8 cellular contexts compared by ENCODE assay signal in the genomic region with DNA sequence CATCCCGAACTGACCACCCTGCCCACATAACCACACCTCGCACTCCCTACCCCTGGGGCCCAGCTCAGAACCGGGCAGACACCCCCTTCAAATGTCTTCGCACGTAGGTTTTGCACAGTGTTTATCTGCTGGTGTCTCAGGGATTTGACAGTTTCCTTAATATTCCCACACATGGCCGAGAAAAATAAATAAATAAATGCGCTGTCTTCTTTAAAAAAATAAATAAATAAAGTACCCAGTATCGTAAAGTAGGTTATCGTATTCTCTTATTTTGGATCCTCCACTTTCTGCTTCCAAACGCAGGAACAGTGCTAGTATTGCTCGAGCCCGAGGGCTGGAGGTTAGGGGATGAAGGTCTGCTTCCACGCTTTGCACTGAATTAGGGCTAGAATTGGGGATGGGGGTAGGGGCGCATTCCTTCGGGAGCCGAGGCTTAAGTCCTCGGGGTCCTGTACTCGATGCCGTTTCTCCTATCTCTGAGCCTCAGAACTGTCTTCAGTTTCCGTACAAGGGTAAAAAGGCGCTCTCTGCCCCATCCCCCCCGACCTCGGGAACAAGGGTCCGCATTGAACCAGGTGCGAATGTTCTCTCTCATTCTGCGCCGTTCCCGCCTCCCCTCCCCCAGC. TPM values are rescaled to one million over a fixed set of nuclear protein-coding genes. Genes with fewer than 3 reads are reported as not detected.
A peak's percentile ranks its signal among the peaks of the same experiment; 100 is the strongest.
DNase-seq lines count a peak whose midpoint lies in the region; ATAC-seq, FAIRE-seq and TF ChIP-seq lines count a peak whose summit lies in the region.

No MANE protein-coding gene starts in this region.

- DNase-seq in GM10266 (ENCODE audit: extremely low spot score) (peak; percentile 58), kidney (no peak), stomach (no peak), midbrain (lab: John Stamatoyannopoulos, UW) (no peak)
- no peak for DNase-seq in stimulated activated CD8-positive, alpha-beta memory T cell treated with anti-CD3 and anti-CD28 coated beads, Interleukin-4, amount 100 ng/mL, for 48 hours

- H3K36me3 ChIP-seq in HUES6 (ENCODE audit: control insufficient read depth, insufficient read depth, low read length) (peaks cover 18% of the 10 kb centered on the region), kidney (ENCODE audit: control insufficient read depth in 1 of 2, insufficient read depth in 2 of 2, low read length in 2 of 2) (peaks cover 7 to 24% of the 10 kb centered on the region in 2 donors), stomach (peaks cover 12 to 24% (median 20%) of the 10 kb centered on the region in 4 donors)

- H3K9me3 ChIP-seq in HUES6 (ENCODE audit: control insufficient read depth, insufficient read depth, low read depth, low read length) (no peaks in the 10 kb centered on the region), kidney (ENCODE audit: control insufficient read depth in 1 of 2, low read length in 2 of 2) (no peaks in the 10 kb centered on the region), stomach (no peaks in the 10 kb centered on the region)

- peak overlapping the region; percentile 82 for H3K9ac ChIP-seq in HUES6 (ENCODE audit: low read length)
- H3K9ac ChIP-seq in kidney (ENCODE audit: low read length in 2 of 2), result peak overlapping the region; percentile 93 to 94

- H3K4me3 ChIP-seq in HUES6 (ENCODE audit: low read depth, low read length) (peak overlapping the region; percentile 85), kidney (ENCODE audit: low read length in 2 of 2) (peak overlapping the region; percentile 81 to 90), stomach (peak overlapping the region; percentile 65 to 93 (median 72))

- no peak for TF ChIP-seq EP300 in stomach (IDR thresholded peaks at IDR 0.05)

- ATAC-seq in HG03460 (IDR thresholded peaks at IDR 0.05; ENCODE audit: unreplicated experiment), result no peak

- intact Hi-C loops in kidney (cut with DNase I) (no loop called here), stomach (cut with DNase I; ENCODE audit: low total_unique reads) (no loop called here)

- peaks cover 16% of the 10 kb centered on the region for H3K4me1 ChIP-seq in HUES6 (ENCODE audit: control insufficient read depth, insufficient read depth, low read length)
- peaks cover 20 to 28% of the 10 kb centered on the region in 2 donors for H3K4me1 ChIP-seq in kidney (ENCODE audit: control insufficient read depth in 1 of 2, insufficient read depth in 1 of 2, low read depth in 1 of 2, low read length in 2 of 2)
- H3K4me1 ChIP-seq in stomach, result peaks cover 35 to 74% (median 59%) of the 10 kb centered on the region in 4 donors

- H3K27ac ChIP-seq in HUES6 (ENCODE audit: low read depth, low read length) (peak overlapping the region; percentile 57; the same call in 1 of the 2 replicates), angular gyrus (ENCODE audit: low read depth, low read length) (peak overlapping the region; percentile 91), kidney (ENCODE audit: low read depth in 2 of 2, low read length in 2 of 2) (peak overlapping the region; percentile 99), stomach (peak overlapping the region; percentile 85 to 97 (median 97))

- H3K27me3 ChIP-seq in HUES6 (ENCODE audit: control insufficient read depth, insufficient read depth, low read length), result peaks cover 21% of the 10 kb centered on the region
- H3K27me3 ChIP-seq in stomach, result no peaks in the 10 kb centered on the region

- FAIRE-seq in kidney (lab: Jason Lieb, UNC), result no peak

- 0% methylated on average over 25 to 28 of the region's 28 CpGs for WGBS in stomach, 5 donors

- no peak for TF ChIP-seq POLR2A in stomach (IDR thresholded peaks at IDR 0.05)

- no peak for TF ChIP-seq CTCF in GM10266 (IDR thresholded peaks at IDR 0.05; ENCODE audit: control insufficient read depth, insufficient read depth, low read depth, missing control alignments)
- no peak for TF ChIP-seq CTCF in kidney (IDR thresholded peaks at IDR 0.05; ENCODE audit: borderline replicate concordance, extremely low read depth, insufficient read depth)
- TF ChIP-seq CTCF in stomach (IDR thresholded peaks at IDR 0.05), result no peak

RNA-seq across cellular contexts. Expression of a gene that starts 0.7 kb away (rescaled TPM):
- total RNA-seq in kidney (116 TPM), stomach (1,000 to 10,000 TPM in 1 of 5 donors, 100 to 1,000 TPM in 4; 134 to 1,274 (median 649) TPM)
- polyA plus RNA-seq in kidney (ENCODE audit: insufficient read depth, low read depth, low replicate concordance) (193 TPM), stomach (10 to 100 TPM; 62.2 to 82.0 (median 77.1) TPM)
